8 cellular contexts compared by ENCODE assay signal in the genomic region with DNA sequence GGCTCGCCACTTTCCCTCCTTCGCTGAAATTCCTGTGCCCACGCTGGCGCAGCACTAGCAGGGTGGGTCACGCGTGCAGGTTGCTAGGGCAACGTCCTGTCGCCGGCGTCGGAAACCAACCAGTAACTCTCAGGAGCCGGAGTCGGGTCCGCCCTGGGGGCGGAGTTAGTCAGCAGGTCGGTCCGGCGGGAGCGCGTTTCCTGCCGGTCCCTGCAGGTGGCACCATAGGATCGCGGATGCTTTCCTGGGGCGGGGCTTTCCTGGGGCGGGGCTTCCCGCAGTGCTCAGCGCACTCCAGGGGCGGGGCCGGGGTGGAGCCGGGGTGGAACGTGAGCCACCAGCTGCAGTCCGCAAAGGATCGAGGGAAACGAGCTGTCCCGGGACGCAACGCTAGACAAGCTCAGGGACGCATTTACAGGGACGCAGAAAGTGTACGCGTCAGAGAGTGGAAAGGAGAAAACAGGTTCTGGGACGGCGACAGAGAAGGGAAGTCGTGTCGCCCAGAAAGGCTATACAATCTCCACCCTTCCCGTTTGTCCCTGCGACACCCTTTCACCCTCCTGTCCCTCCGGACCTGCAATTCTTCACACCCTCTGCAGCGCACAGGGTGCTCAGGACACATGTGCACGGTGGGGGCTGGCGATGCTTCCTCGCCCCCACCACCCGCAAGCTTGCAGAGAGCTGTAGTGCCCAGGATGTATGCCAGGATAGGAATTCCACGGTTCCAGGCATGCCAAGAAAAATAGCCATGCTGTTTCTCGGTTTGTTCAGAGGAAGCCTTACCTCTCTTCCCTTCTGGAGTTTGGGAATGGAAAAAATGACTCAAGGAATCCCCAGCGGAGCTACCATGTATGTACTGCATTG.
DNase-seq lines count a peak whose midpoint lies in the region; ATAC-seq lines count a peak whose summit lies in the region.

No MANE protein-coding gene starts in this region.

- no peaks in the 10 kb centered on the region for H3K9me3 ChIP-seq in SK-N-MC (ENCODE audit: low read depth, low read length)

- ATAC-seq in HG02610 (IDR thresholded peaks at IDR 0.05; ENCODE audit: unreplicated experiment): peak; percentile 83

- no peaks in the 10 kb centered on the region for H3K36me3 ChIP-seq in SK-N-MC (ENCODE audit: insufficient read depth, low read length)

- no peak overlapping the region for H3K27ac ChIP-seq in SK-N-MC

- peak overlapping the region; percentile 43 for H3K9ac ChIP-seq in SK-N-MC (ENCODE audit: insufficient read length)

- DNase-seq in GM04504 (ENCODE audit: low read depth): peak; percentile 94
- peak; percentile 93 for DNase-seq in NCI-H1092 (lab: John Stamatoyannopoulos, UW)
- DNase-seq in SK-N-MC (ENCODE audit: low read depth, low spot score): peak; percentile 73
- peak; percentile 97 for DNase-seq in activated naive CD4-positive, alpha-beta T cell treated with anti-CD3 and anti-CD28 coated beads, Interleukin-2, amount 50 U/mL, for 16 hours
- peak; percentile 95 for DNase-seq in germinal center (ENCODE audit: low spot score)
- peak; percentile 82 to 99 (median 97) for DNase-seq in nucleus accumbens (lab: John Stamatoyannopoulos, UW)
- DNase-seq in superior temporal gyrus (ENCODE audit: extremely low spot score): peak; percentile 95

- peak overlapping the region; percentile 94 for H3K4me3 ChIP-seq in SK-N-MC
